In the genomic region with DNA sequence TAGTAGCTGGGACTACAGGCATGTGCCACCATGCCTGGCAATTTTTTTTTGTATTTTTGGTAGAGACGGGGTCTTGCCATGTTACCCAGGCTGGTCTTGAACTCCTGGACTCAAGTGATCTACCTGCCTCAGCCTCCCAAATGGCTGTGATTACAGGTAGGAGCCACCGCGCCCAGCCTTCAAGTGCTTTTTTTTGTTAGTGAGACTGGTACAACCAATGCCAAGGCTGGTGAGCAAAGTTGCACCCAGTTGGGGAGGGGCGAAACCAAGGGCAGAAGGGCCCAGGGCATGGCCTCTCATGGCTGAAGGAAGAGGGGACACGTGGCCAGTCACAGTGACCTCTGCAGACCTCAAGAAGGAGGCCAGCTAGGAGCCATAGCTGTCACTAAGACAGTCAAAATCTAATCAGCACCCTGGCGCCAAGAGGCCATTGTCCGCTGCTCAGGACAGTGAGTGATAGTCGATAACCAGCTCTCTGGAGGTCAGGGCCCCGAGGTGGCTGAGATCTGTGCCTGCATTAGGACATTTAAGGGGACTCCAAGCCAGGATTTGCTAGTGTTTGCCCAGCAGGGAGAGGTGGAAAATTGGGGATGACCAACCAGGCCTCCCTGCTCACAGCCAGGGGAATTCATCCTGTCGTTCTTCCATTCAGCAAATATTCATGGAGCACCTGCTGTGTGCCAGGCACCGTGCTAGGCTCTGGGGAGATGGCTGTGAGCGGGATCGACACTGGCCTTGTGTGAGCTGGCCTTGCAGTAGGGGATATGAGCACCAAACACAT, we compare ENCODE assay signal across 13 cellular contexts. TPM values are rescaled to one million over a fixed set of nuclear protein-coding genes. Genes with fewer than 3 reads are reported as not detected.
DNase-seq lines count a peak whose midpoint lies in the region; ATAC-seq and TF ChIP-seq lines count a peak whose summit lies in the region.
"Had no signal": no experiment of that assay in that cellular context is flagged by ENCODE, and none has a peak within 500 bp of the region (broad histone marks: within the 10 kb centered on the region; RNA-seq: fewer than 3 reads in every experiment).

No MANE protein-coding gene starts in this region.

- peaks cover 90% of the 10 kb centered on the region for H3K4me1 ChIP-seq in PC-9 (replicated peaks; ENCODE audit: insufficient read depth)

- no peaks in the 10 kb centered on the region for H3K36me3 ChIP-seq in PC-9 (ENCODE audit: low read depth)

- H3K36me3 Mint-ChIP-seq in CD14-positive monocyte: peaks cover 27 to 41% of the 10 kb centered on the region in 2 donors
- H3K36me3 Mint-ChIP-seq in effector memory CD8-positive, alpha-beta T cell (ENCODE audit: insufficient read depth): peaks cover 28% of the 10 kb centered on the region
- no peaks in the 10 kb centered on the region for H3K36me3 Mint-ChIP-seq in osteocyte (ENCODE audit: unreplicated experiment)

- no peaks in the 10 kb centered on the region for H3K27me3 ChIP-seq in PC-9 (ENCODE audit: insufficient read depth, low read depth)

- H3K27ac Mint-ChIP-seq in CD14-positive monocyte (peak overlapping the region in 6 of 7 donors; percentile 50 to 85 (median 76)), osteocyte (ENCODE audit: unreplicated experiment) (peak overlapping the region; percentile 56)
- H3K27ac Mint-ChIP-seq in effector memory CD8-positive, alpha-beta T cell: peak overlapping the region; percentile 68 to 77

- peaks cover 69% of the 10 kb centered on the region for H3F3A ChIP-seq in PC-9 (ENCODE audit: insufficient read depth, low read depth)

- TF ChIP-seq CTCF in CD14-positive monocyte (IDR thresholded peaks at IDR 0.05): no peak
- TF ChIP-seq CTCF in PC-9 (conservative IDR thresholded peaks at IDR 0.05): no peak
- TF ChIP-seq CTCF in osteocyte (IDR thresholded peaks at IDR 0.05): no peak

- DNase-seq in CD14-positive monocyte (ENCODE audit: low spot score) (peak; percentile 23), PC-9 (no peak), osteocyte (ENCODE audit: extremely low spot score, unreplicated experiment) (no peak), GOT3 (lab: John Stamatoyannopoulos, UW) (no peak), ureter (ENCODE audit: low spot score) (no peak)
- no peak for DNase-seq in effector memory CD8-positive, alpha-beta T cell
- DNase-seq: COR-L47, NCI-H187 treated with DMSO at 0.1 percent for 48 hours, OCI-M1 had no signal

- H3K4me2 ChIP-seq in PC-9: peak overlapping the region; percentile 66

- intact Hi-C loops in CD14-positive monocyte (cut with micrococcal nuclease) (loop anchor here in 1 of 2 donors (10.0 kb wide), 1 partner anchor 81 kb away; a partner anchor contains a TSS), PC-9 (cut with micrococcal nuclease; ENCODE audit: unreplicated experiment) (loop anchor here (1.0 to 5.0 kb wide), 3 partner anchors 10 to 147 kb away; no protein-coding TSS in a partner anchor)

- no peak overlapping the region for H2AFZ ChIP-seq in PC-9

- H4K20me1 ChIP-seq in PC-9 (ENCODE audit: insufficient read depth): no peaks in the 10 kb centered on the region

- H3K4me3 Mint-ChIP-seq in CD14-positive monocyte (no peak overlapping the region), osteocyte (ENCODE audit: unreplicated experiment) (no peak overlapping the region)
- H3K4me3 Mint-ChIP-seq in effector memory CD8-positive, alpha-beta T cell: no peak overlapping the region

- H3K27ac ChIP-seq in PC-9: peak overlapping the region; percentile 98
- H3K27ac ChIP-seq: VCaP had no signal

- no TSS peak for BruUV-seq in PC-9 (replicated peaks; lab: Mats Ljungman, UMichigan)

- peaks cover 0 to 3% (median 0%) of the 10 kb centered on the region in 7 donors for H3K9me3 Mint-ChIP-seq in CD14-positive monocyte
- H3K9me3 Mint-ChIP-seq in effector memory CD8-positive, alpha-beta T cell: no peaks in the 10 kb centered on the region
- no peaks in the 10 kb centered on the region for H3K9me3 Mint-ChIP-seq in osteocyte (ENCODE audit: unreplicated experiment)

- no peaks in the 10 kb centered on the region for H3K9me3 ChIP-seq in PC-9 (ENCODE audit: insufficient read depth, low read depth)

- H3K9me2 ChIP-seq in PC-9 (ENCODE audit: insufficient read depth): no peaks in the 10 kb centered on the region

- ATAC-seq in effector memory CD8-positive, alpha-beta T cell (replicated peaks): no peak
- ATAC-seq in GM18907 (IDR thresholded peaks at IDR 0.05; ENCODE audit: unreplicated experiment): no peak
- no peak for ATAC-seq in GM21423 (IDR thresholded peaks at IDR 0.05; ENCODE audit: unreplicated experiment)

- H3K27me3 Mint-ChIP-seq in CD14-positive monocyte (ENCODE audit: low read depth in 3 of 3): peaks cover 0 to 3% (median 0%) of the 10 kb centered on the region in 3 donors
- no peaks in the 10 kb centered on the region for H3K27me3 Mint-ChIP-seq in effector memory CD8-positive, alpha-beta T cell
- H3K27me3 Mint-ChIP-seq in osteocyte (ENCODE audit: unreplicated experiment): no peaks in the 10 kb centered on the region

- POLR2A ChIA-PET in PC-9 (lab: Charles Lee; ENCODE audit: unreplicated experiment): no interaction called here

- H3K4me3 ChIP-seq in PC-9: no peak overlapping the region
- H3K4me3 ChIP-seq: lung had no signal

- H3K4me1 Mint-ChIP-seq in CD14-positive monocyte: peaks cover 88% of the 10 kb centered on the region
- peaks cover 45 to 52% of the 10 kb centered on the region in 2 donors for H3K4me1 Mint-ChIP-seq in effector memory CD8-positive, alpha-beta T cell (ENCODE audit: low read depth in 2 of 2)
- H3K4me1 Mint-ChIP-seq in osteocyte (ENCODE audit: unreplicated experiment): peaks cover 39% of the 10 kb centered on the region

- CTCF ChIA-PET in PC-9 (lab: Charles Lee): no interaction called here

- peaks cover 89% of the 10 kb centered on the region for H3K79me2 ChIP-seq in PC-9 (ENCODE audit: low read depth)

RNA-seq across cellular contexts. Expression of a gene that starts 10.2 kb away (rescaled TPM):
- 10 to 100 TPM; 25.1 to 35.6 TPM for polyA plus RNA-seq in CD14-positive monocyte
- total RNA-seq in PC-9 (2021): 65.3 and 76.5 TPM in 2 replicates
- total RNA-seq in osteocyte: 34.5 and 35.9 TPM in 2 replicates
- total RNA-seq in ureter: 135 TPM

RNA-seq across cellular contexts. Expression of a gene that starts 55.4 kb away (rescaled TPM):
- 10 to 100 TPM; 82.6 to 85.2 TPM for polyA plus RNA-seq in CD14-positive monocyte
- 114 and 121 TPM in 2 replicates for total RNA-seq in PC-9 (2021)
- total RNA-seq in osteocyte: 26.4 and 28.3 TPM in 2 replicates
- 66.1 TPM for total RNA-seq in ureter
